In genomic region chr17:70661342-70662222, GRCh38 we compare ENCODE assay signal across 12 cellular contexts.
A peak's percentile ranks its signal among the peaks of the same experiment; 100 is the strongest.
DNase-seq lines count a peak whose midpoint lies in the region; ATAC-seq and TF ChIP-seq lines count a peak whose summit lies in the region.
"Had no signal": no experiment of that assay in that cellular context is flagged by ENCODE, and none has a peak within 500 bp of the region (broad histone marks: within the 10 kb centered on the region; RNA-seq: fewer than 3 reads in every experiment).

No MANE protein-coding gene starts in this region.

- no peak for TF ChIP-seq CTCF in lung (IDR thresholded peaks at IDR 0.05; ENCODE audit: control extremely low read depth, extremely low read depth)

- H3K27me3 Mint-ChIP-seq in natural killer cell treated with Interleukin-12 subunit alpha and Interleukin-12 subunit beta and Interleukin-15 and Interleukin-18, amount 100 ng/mL, for 72 hours: no peaks in the 10 kb centered on the region

- H3K27ac ChIP-seq in lung (ENCODE audit: low read depth in 1 of 2, low read length in 1 of 2): no peak overlapping the region
- H3K27ac ChIP-seq: ascending aorta, C4-2B, epithelial cell of prostate had no signal

- no peaks in the 10 kb centered on the region for H3K9me3 ChIP-seq in lung (ENCODE audit: control insufficient read depth in 2 of 2, insufficient read depth in 1 of 2, low read length in 1 of 2)
- H3K9me3 ChIP-seq: ascending aorta had no signal

- H3K4me3 Mint-ChIP-seq in natural killer cell treated with Interleukin-12 subunit alpha and Interleukin-12 subunit beta and Interleukin-15 and Interleukin-18, amount 100 ng/mL, for 72 hours: no peak overlapping the region

- ATAC-seq in lung (ENCODE audit: insufficient read depth, low FRiP score): peak; percentile 72
- ATAC-seq in natural killer cell treated with Interleukin-12 subunit alpha and Interleukin-12 subunit beta and Interleukin-15 and Interleukin-18, amount 100 ng/mL, for 72 hours: no peak

- no peak overlapping the region for H3K27ac Mint-ChIP-seq in natural killer cell treated with Interleukin-12 subunit alpha and Interleukin-12 subunit beta and Interleukin-15 and Interleukin-18, amount 100 ng/mL, for 72 hours

- no peaks in the 10 kb centered on the region for H3K36me3 Mint-ChIP-seq in natural killer cell treated with Interleukin-12 subunit alpha and Interleukin-12 subunit beta and Interleukin-15 and Interleukin-18, amount 100 ng/mL, for 72 hours

- WGBS in lung, 2 donors: 76 to 90% methylated on average over 10 of the region's 10 CpGs

- H3K36me3 ChIP-seq in lung (ENCODE audit: control insufficient read depth in 2 of 2, insufficient read depth in 2 of 2, low read length in 2 of 2): no peaks in the 10 kb centered on the region
- H3K36me3 ChIP-seq: ascending aorta had no signal

- no peaks in the 10 kb centered on the region for H3K4me1 ChIP-seq in lung (ENCODE audit: control insufficient read depth in 2 of 2, insufficient read depth in 2 of 2, low read length in 2 of 2)
- H3K4me1 ChIP-seq: ascending aorta had no signal

- peaks cover 7% of the 10 kb centered on the region for H3K9me3 Mint-ChIP-seq in natural killer cell treated with Interleukin-12 subunit alpha and Interleukin-12 subunit beta and Interleukin-15 and Interleukin-18, amount 100 ng/mL, for 72 hours

- H3K27me3 ChIP-seq in lung (ENCODE audit: control insufficient read depth, insufficient read depth): no peaks in the 10 kb centered on the region
- H3K27me3 ChIP-seq: ascending aorta had no signal

- DNase-seq in DMS53 (lab: John Stamatoyannopoulos, UW) (peak; percentile 95), NCI-H146 (lab: John Stamatoyannopoulos, UW) (peak; percentile 58), T1000 (lab: John Stamatoyannopoulos, UW) (peak; percentile 2), lung (ENCODE audit: low spot score) (peak; percentile 39), NOMO-1 treated with dmso at 0.1 percent for 144 hours (lab: John Stamatoyannopoulos, UW; ENCODE audit: unreplicated experiment) (no peak), 8988T (no peak), HCEC 1CT (no peak)
- DNase-seq in natural killer cell treated with Interleukin-12 subunit alpha and Interleukin-12 subunit beta and Interleukin-15 and Interleukin-18, amount 100 ng/mL, for 72 hours (ENCODE audit: low spot score): no peak
- DNase-seq: activated CD8-positive, alpha-beta memory T cell treated with anti-CD3 and anti-CD28 coated beads, Interleukin-2, amount 50 U/mL, for 48 hours had no signal

- H3K4me3 ChIP-seq in lung: no peak overlapping the region
- H3K4me3 ChIP-seq: ascending aorta had no signal

- no peaks in the 10 kb centered on the region for H3K4me1 Mint-ChIP-seq in natural killer cell treated with Interleukin-12 subunit alpha and Interleukin-12 subunit beta and Interleukin-15 and Interleukin-18, amount 100 ng/mL, for 72 hours (ENCODE audit: low read depth in 2 of 2)

Comparison
In these comparisons a context has a peak if more than half of its experiments do, and no peak if none do; other contexts are left out.
1. DNase-seq: peak in DMS53 (single experiment), NCI-H146 (single experiment), T1000 (single experiment) and lung (single experiment); none in NOMO-1 treated with dmso at 0.1 percent for 144 hours (single experiment), natural killer cell treated with Interleukin-12 subunit alpha and Interleukin-12 subunit beta and Interleukin-15 and Interleukin-18, amount 100 ng/mL, for 72 hours (single experiment), 8988T (single experiment) and HCEC 1CT (single experiment).